Comparison of ENCODE assay signal across 10 cellular contexts in genomic region chr9:5879419-5880181, GRCh38. TPM values are rescaled to one million over a fixed set of nuclear protein-coding genes. Genes with fewer than 3 reads are reported as not detected.
DNase-seq lines count a peak whose midpoint lies in the region; ATAC-seq and TF ChIP-seq lines count a peak whose summit lies in the region.
"Had no signal": no experiment of that assay in that cellular context is flagged by ENCODE, and none has a peak within 500 bp of the region (broad histone marks: within the 10 kb centered on the region; RNA-seq: fewer than 3 reads in every experiment).

No MANE protein-coding gene starts in this region.

- ATAC-seq in GM23338 (no peak), PC-3 (peak; percentile 95), HG03460 (IDR thresholded peaks at IDR 0.05; ENCODE audit: unreplicated experiment) (no peak), GM19455 (IDR thresholded peaks at IDR 0.05; ENCODE audit: unreplicated experiment) (no peak)

- H3K9me3 Mint-ChIP-seq in GM23338, result no peaks in the 10 kb centered on the region
- H3K9me3 Mint-ChIP-seq in endodermal cell, result no peaks in the 10 kb centered on the region

- no peaks in the 10 kb centered on the region for H3K36me3 Mint-ChIP-seq in GM23338 (ENCODE audit: low read depth)
- no peaks in the 10 kb centered on the region for H3K36me3 Mint-ChIP-seq in endodermal cell (ENCODE audit: low read depth)

- H3K9me2 ChIP-seq in GM23338 (ENCODE audit: insufficient read depth) (no peaks in the 10 kb centered on the region), PC-3 (replicated peaks; ENCODE audit: low read length) (no peaks in the 10 kb centered on the region)

- H3K4me3 Mint-ChIP-seq in GM23338 (no peak overlapping the region), endodermal cell (no peak overlapping the region)

- H3F3A ChIP-seq in GM23338 (replicated peaks; ENCODE audit: low read depth), result no peaks in the 10 kb centered on the region
- no peaks in the 10 kb centered on the region for H3F3A ChIP-seq in PC-3 (ENCODE audit: low read length, unreplicated experiment)

- H4K20me1 ChIP-seq in GM23338 (replicated peaks; ENCODE audit: insufficient read depth) (no peaks in the 10 kb centered on the region), PC-3 (ENCODE audit: low read length) (no peaks in the 10 kb centered on the region)

- intact Hi-C loops in PC-3 (cut with micrococcal nuclease) (loop anchor here (5.0 kb wide), 1 partner anchor 82 kb away; no protein-coding TSS in a partner anchor), left ventricle myocardium inferior (cut with micrococcal nuclease) (loop anchor here (10.0 kb wide), 1 partner anchor 425 kb away; no protein-coding TSS in a partner anchor)

- H3K79me2 ChIP-seq in GM23338 (replicated peaks; ENCODE audit: insufficient read depth) (no peaks in the 10 kb centered on the region), PC-3 (ENCODE audit: low read length) (no peaks in the 10 kb centered on the region)

- H3K9ac ChIP-seq in PC-3 (ENCODE audit: low read length), result no peak overlapping the region
- H3K9ac ChIP-seq in endodermal cell (ENCODE audit: extremely low read depth, low read length, poor library complexity, severe bottlenecking), result no peak overlapping the region

- H3K27ac ChIP-seq in GM23338 (ENCODE audit: low read depth) (no peak overlapping the region), PC-3 (ENCODE audit: low read length) (peak overlapping the region; percentile 54), endodermal cell (ENCODE audit: low read depth, low read length) (no peak overlapping the region), left ventricle myocardium inferior (replicated peaks) (no peak overlapping the region)
- H3K27ac ChIP-seq: Peyer's patch had no signal

- H3K4me1 ChIP-seq in GM23338 (ENCODE audit: insufficient read depth) (no peaks in the 10 kb centered on the region), PC-3 (ENCODE audit: insufficient read depth, low read length) (peaks cover 26% of the 10 kb centered on the region), endodermal cell (ENCODE audit: control insufficient read depth, insufficient read depth, low read length) (no peaks in the 10 kb centered on the region), left ventricle myocardium inferior (no peaks in the 10 kb centered on the region)
- H3K4me1 ChIP-seq: Peyer's patch had no signal

- H3K4me1 Mint-ChIP-seq in GM23338 (no peaks in the 10 kb centered on the region; the same call in 2 of the 3 replicates), endodermal cell (peaks cover 2% of the 10 kb centered on the region)

- H3K27ac Mint-ChIP-seq in GM23338 (no peak overlapping the region), endodermal cell (no peak overlapping the region)

- H3K9me3 ChIP-seq in PC-3 (ENCODE audit: low read length) (no peaks in the 10 kb centered on the region), endodermal cell (ENCODE audit: control insufficient read depth, low read length) (no peaks in the 10 kb centered on the region), left ventricle myocardium inferior (replicated peaks) (no peaks in the 10 kb centered on the region)
- H3K9me3 ChIP-seq: Peyer's patch had no signal

- 86 to 88% methylated on average over 3 to 10 of the region's 10 CpGs for WGBS in endodermal cell (ENCODE audit: insufficient coverage in 1 of 2, insufficient read length in 1 of 2), 2 experiments

- TF ChIP-seq CTCF in GM23338 (conservative IDR thresholded peaks at IDR 0.05; ENCODE audit: low read depth in 2 of 2), result no peak
- no peak for TF ChIP-seq CTCF in PC-3 (conservative IDR thresholded peaks at IDR 0.05; ENCODE audit: low read depth, low read length)
- no peak for TF ChIP-seq CTCF in endodermal cell (conservative IDR thresholded peaks at IDR 0.05)
- TF ChIP-seq CTCF in left ventricle myocardium inferior (IDR thresholded peaks at IDR 0.05; ENCODE audit: borderline replicate concordance), result no peak

- H3K27me3 ChIP-seq in GM23338 (ENCODE audit: insufficient read depth), result no peaks in the 10 kb centered on the region
- no peaks in the 10 kb centered on the region for H3K27me3 ChIP-seq in PC-3 (ENCODE audit: low read length)
- no peaks in the 10 kb centered on the region for H3K27me3 ChIP-seq in endodermal cell (ENCODE audit: control insufficient read depth, insufficient read depth, low read length, poor library complexity, severe bottlenecking)
- H3K27me3 ChIP-seq in left ventricle myocardium inferior (ENCODE audit: low read depth), result no peaks in the 10 kb centered on the region
- H3K27me3 ChIP-seq: Peyer's patch had no signal

- CTCF ChIA-PET in PC-3 (lab: Charles Lee), result interaction anchor here (0.8 to 1.3 kb wide), 4 partner anchors 36 to 80 kb away, joined by 3 to 4 read pairs (median 4); partner anchors contain the start of gene ERMP1

- H3K4me2 ChIP-seq in GM23338 (no peak overlapping the region), PC-3 (ENCODE audit: low read length) (peak overlapping the region; percentile 82)

- H3K4me3 ChIP-seq in GM23338, result no peak overlapping the region
- H3K4me3 ChIP-seq in PC-3 (ENCODE audit: low read length), result peak overlapping the region; percentile 37; the same call in 1 of the 2 replicates
- H3K4me3 ChIP-seq in endodermal cell (ENCODE audit: low read length), result no peak overlapping the region
- no peak overlapping the region for H3K4me3 ChIP-seq in left ventricle myocardium inferior
- H3K4me3 ChIP-seq: Peyer's patch had no signal

- H3K27me3 Mint-ChIP-seq in GM23338 (ENCODE audit: insufficient read depth, low read depth, poor library complexity) (peaks cover 2% of the 10 kb centered on the region), endodermal cell (ENCODE audit: insufficient read depth) (no peaks in the 10 kb centered on the region)

- peak; percentile 17 for DNase-seq in GM23338 (ENCODE audit: low spot score)
- DNase-seq in PC-3, result peak; percentile 82
- DNase-seq in endodermal cell, result peak; percentile 69
- DNase-seq in non-pigmented ciliary epithelial cell (ENCODE audit: low read depth), result peak; percentile 50
- DNase-seq in germinal center (ENCODE audit: low spot score), result no peak
- no peak for DNase-seq in left ventricle myocardium inferior
- DNase-seq: activated gamma-delta T cell had no signal

- BruUV-seq in PC-3 (replicated peaks; lab: Mats Ljungman, UMichigan), result no TSS peak

- H3K36me3 ChIP-seq in GM23338 (ENCODE audit: insufficient read depth) (no peaks in the 10 kb centered on the region), PC-3 (ENCODE audit: low read depth, low read length) (no peaks in the 10 kb centered on the region), endodermal cell (ENCODE audit: control insufficient read depth, insufficient read depth, low read length) (no peaks in the 10 kb centered on the region), left ventricle myocardium inferior (no peaks in the 10 kb centered on the region)
- H3K36me3 ChIP-seq: Peyer's patch had no signal

- POLR2A ChIA-PET in PC-3 (lab: Charles Lee; ENCODE audit: unreplicated experiment), result interaction anchor here (0.6 kb wide), 2 partner anchors 80 to 1139 kb away, joined by 3 to 4 read pairs; partner anchors contain the start of gene AK3

- no peak overlapping the region for H2AFZ ChIP-seq in GM23338
- peak overlapping the region; percentile 66; the same call in 1 of the 2 replicates for H2AFZ ChIP-seq in PC-3 (ENCODE audit: low read length)

TF ChIP-seq in GM23338, 12 proteins besides CTCF, POLR2A, EP300 and RAD21 (continues in another document):
- TF ChIP-seq CREB1 (CRISPR knock-in tag; IDR thresholded peaks at IDR 0.05; ENCODE audit: low read depth) (no peak), STAT1 (IDR thresholded peaks at IDR 0.05; ENCODE audit: unreplicated experiment) (no peak), NANOG (IDR thresholded peaks at IDR 0.05; ENCODE audit: borderline replicate concordance) (no peak), ZNF114 (CRISPR knock-in tag; IDR thresholded peaks at IDR 0.05) (no peak), ETS1 (IDR thresholded peaks at IDR 0.05) (no peak)

RNA-seq across cellular contexts. Expression of gene MLANA, which starts 11.1 kb away (rescaled TPM):
- not detected in 2 replicates for total RNA-seq in GM23338 (2014; rRNA removed; shearing (Covaris generic))
- 0.38 TPM in 1 of 2 replicates, not detected in the other for polyA plus RNA-seq in GM23338 (2016; fragmentation: Nextera tagmentation; extraction: Ambion mirVana)
- total RNA-seq in PC-3 (2014; rRNA removed) (not detected in 2 replicates), endodermal cell (not detected), left ventricle myocardium inferior (not detected)
- polyA plus RNA-seq in endodermal cell (2013, experiment 1 of 2), result not detected
- polyA plus RNA-seq in endodermal cell (2013, experiment 2 of 2), result not detected
- total RNA-seq: Peyer's patch had no signal

RNA-seq across cellular contexts. Expression of gene ERMP1, which starts 46.7 kb away (rescaled TPM):
- total RNA-seq in GM23338 (2014; rRNA removed; shearing (Covaris generic)), result 18.4 and 23.4 TPM in 2 replicates
- polyA plus RNA-seq in GM23338 (2016; fragmentation: Nextera tagmentation; extraction: Ambion mirVana), result 5.0 and 5.3 TPM in 2 replicates
- total RNA-seq in PC-3 (2014; rRNA removed), result 17.8 and 19.2 TPM in 2 replicates
- 10 to 100 TPM; 22.8 to 36.0 TPM for total RNA-seq in endodermal cell
- polyA plus RNA-seq in endodermal cell (2013, experiment 1 of 2), result 15.2 TPM
- 14.9 TPM for polyA plus RNA-seq in endodermal cell (2013, experiment 2 of 2)
- total RNA-seq in left ventricle myocardium inferior, result 23.9 TPM

Comparison
In these comparisons a context has a peak if more than half of its experiments do, and no peak if none do; other contexts are left out.
1. DNase-seq: peak in GM23338 (single experiment), PC-3 (single experiment), endodermal cell (single experiment) and non-pigmented ciliary epithelial cell (single experiment); none in germinal center (single experiment) and left ventricle myocardium inferior (single experiment).